Comparison of ENCODE assay signal across 1 cellular context in genomic region chr11:67345949-67346819, GRCh38.
TF ChIP-seq lines count a peak whose summit lies in the region.

No MANE protein-coding gene starts in this region.

TF ChIP-seq in A549, 52 proteins besides CTCF, POLR2A, EP300 and RAD21 (continued from another document):
- TF ChIP-seq SREBF2 (IDR thresholded peaks at IDR 0.05) (no peak), RFX5 (IDR thresholded peaks at IDR 0.05) (0 out of 2 replicates have a peak, but pooled peaks have one; percentile 34), HOXB13 (CRISPR knock-in tag; IDR thresholded peaks at IDR 0.05; ENCODE audit: low read depth) (0 out of 2 replicates have a peak, but pooled peaks have one; percentile 76), ATOH8 (CRISPR knock-in tag; IDR thresholded peaks at IDR 0.05; ENCODE audit: low read depth) (peak; percentile 82), HOXB5 (CRISPR knock-in tag; IDR thresholded peaks at IDR 0.05) (peak; percentile 46; the same call in 1 of the 2 replicates), HDAC2 (IDR thresholded peaks at IDR 0.05) (no peak), HES2 (IDR thresholded peaks at IDR 0.05) (0 out of 2 replicates have a peak, but pooled peaks have one; percentile 24), GATA3 (IDR thresholded peaks at IDR 0.05; ENCODE audit: borderline replicate concordance) (peak; percentile 70), MAX (IDR thresholded peaks at IDR 0.05) (peak; percentile 63), BHLHE40 (IDR thresholded peaks at IDR 0.05; ENCODE audit: low read depth, low read length) (no peak), CEBPB (IDR thresholded peaks at IDR 0.05) (peak; percentile 85 to 95; a peak in 3 of 4 replicates), POLR2AphosphoS2 (conservative IDR thresholded peaks at IDR 0.05; ENCODE audit: low read length) (peak; percentile 56; the same call in 1 of the 2 replicates), E2F6 (IDR thresholded peaks at IDR 0.05; ENCODE audit: borderline replicate concordance, low read depth) (peak; percentile 47; the same call in 1 of the 2 replicates), TP53 (CRISPR knock-in tag; IDR thresholded peaks at IDR 0.05) (no peak), MYC (IDR thresholded peaks at IDR 0.05; ENCODE audit: borderline replicate concordance, low read length) (no peak), JUN (IDR thresholded peaks at IDR 0.05) (peak; percentile 72 to 84), RCOR1 (IDR thresholded peaks at IDR 0.05; ENCODE audit: low read depth, low read length) (no peak), ZFP36 (IDR thresholded peaks at IDR 0.05; ENCODE audit: borderline replicate concordance, partially characterized antibody) (no peak), FOSB (CRISPR knock-in tag; IDR thresholded peaks at IDR 0.05) (0 out of 2 replicates have a peak, but pooled peaks have one; percentile 66), FOSL2 (IDR thresholded peaks at IDR 0.05) (peak; percentile 89), FOSL2 (CRISPR knock-in tag; IDR thresholded peaks at IDR 0.05) (peak; percentile 99), CHD4 (IDR thresholded peaks at IDR 0.05; ENCODE audit: borderline replicate concordance) (no peak)
